ENCODE assay signal across 26 cellular contexts in the genomic region with DNA sequence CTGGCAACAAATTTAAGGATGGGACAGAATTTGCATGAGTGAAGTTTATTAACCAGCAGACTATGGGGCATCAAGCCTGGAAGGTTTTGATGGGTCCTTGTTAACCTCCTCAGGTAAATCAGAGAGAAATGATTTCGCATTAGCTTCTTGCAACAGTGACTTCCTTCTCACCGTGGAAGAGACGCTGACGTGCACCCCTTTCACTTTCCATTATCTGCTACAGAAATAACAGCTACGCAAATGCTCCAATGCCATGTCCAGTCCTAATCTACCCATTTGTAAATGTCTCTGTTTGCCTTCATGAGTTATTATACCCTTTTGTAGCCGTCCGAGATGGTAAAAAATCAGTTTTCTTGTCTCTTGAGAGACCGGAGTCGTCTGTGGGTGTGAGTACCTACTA.
"Had no signal": no experiment of that assay in that cellular context is flagged by ENCODE, and none has a peak within 500 bp of the region (broad histone marks: within the 10 kb centered on the region; RNA-seq: fewer than 3 reads in every experiment).

No MANE protein-coding gene starts in this region.

- H3K27ac Mint-ChIP-seq: activated naive CD4-positive, alpha-beta T cell treated with anti-CD3 and anti-CD28 coated beads for 36 hours; activated naive CD8-positive, alpha-beta T cell treated with anti-CD3 and anti-CD28 coated beads for 36 hours; activated T-helper 1 cell treated with anti-CD3 and anti-CD28 coated beads, Interleukin-12 subunit alpha, Interleukin-12 subunit beta, Interleukin-2, Interleukin-4 antibody, amounts not matched to agents 30 ng/mL and 10 ng/mL and 1 ng/mL, durations not matched to agents 14 hours and 24 hours and 36 hours had no signal

- H3K4me1 ChIP-seq: adrenal gland, body of pancreas, esophagus muscularis mucosa, left ventricle myocardium inferior, transverse colon had no signal

- H3K27me3 ChIP-seq: adrenal gland, body of pancreas, esophagus muscularis mucosa, transverse colon had no signal

- H3K4me3 Mint-ChIP-seq: activated naive CD4-positive, alpha-beta T cell treated with anti-CD3 and anti-CD28 coated beads for 36 hours; activated naive CD8-positive, alpha-beta T cell treated with anti-CD3 and anti-CD28 coated beads for 36 hours; activated T-helper 1 cell treated with anti-CD3 and anti-CD28 coated beads, Interleukin-12 subunit alpha, Interleukin-12 subunit beta, Interleukin-2, Interleukin-4 antibody, amounts not matched to agents 30 ng/mL and 10 ng/mL and 1 ng/mL, durations not matched to agents 14 hours and 24 hours and 36 hours; nephron had no signal

- H3K4me1 Mint-ChIP-seq: activated naive CD8-positive, alpha-beta T cell treated with anti-CD3 and anti-CD28 coated beads for 36 hours; nephron had no signal

- H3K9me3 Mint-ChIP-seq: activated naive CD4-positive, alpha-beta T cell treated with anti-CD3 and anti-CD28 coated beads for 36 hours; activated naive CD8-positive, alpha-beta T cell treated with anti-CD3 and anti-CD28 coated beads for 36 hours; nephron had no signal

- H3K4me3 ChIP-seq: adrenal gland, body of pancreas, esophagus muscularis mucosa, left ventricle myocardium inferior, lung, transverse colon had no signal

- H3K9me3 ChIP-seq: adrenal gland, body of pancreas, esophagus muscularis mucosa, left ventricle myocardium inferior, transverse colon had no signal

- DNase-seq: activated CD4-positive, alpha-beta T cell treated with anti-CD3 and anti-CD28 coated beads for 48 hours; activated CD4-positive, alpha-beta T cell treated with anti-CD3 and anti-CD28 coated beads, Interleukin-2, amount 50 U/mL, for 48 hours; activated CD8-positive, alpha-beta memory T cell treated with anti-CD3 and anti-CD28 coated beads for 24 hours; activated effector memory CD4-positive, alpha-beta T cell treated with anti-CD3 and anti-CD28 coated beads, Interleukin-2, amount 50 U/mL, for 16 hours; activated naive CD4-positive, alpha-beta T cell treated with anti-CD3 and anti-CD28 coated beads for 36 hours; activated naive CD8-positive, alpha-beta T cell treated with anti-CD3 and anti-CD28 coated beads for 36 hours; activated T-cell treated with anti-CD3 and anti-CD28 coated beads, Interleukin-2, amount 50 U/mL, for 1 hour; adrenal gland; aorta; body of pancreas; dermis blood vessel endothelial cell; effector CD4-positive, alpha-beta T cell; foreskin melanocyte; left ventricle myocardium inferior; posterior cingulate gyrus; right cardiac atrium; stimulated activated CD4-positive, alpha-beta T cell treated with anti-CD3 and anti-CD28 coated beads, Interleukin-15, amount 100 ng/mL, for 24 hours; stimulated activated CD4-positive, alpha-beta T cell treated with anti-CD3 and anti-CD28 coated beads, Interleukin-2, amount 100 ng/mL, for 24 hours; stimulated activated naive CD4-positive, alpha-beta T cell; transverse colon had no signal

- H3K36me3 ChIP-seq: adrenal gland, esophagus muscularis mucosa, left ventricle myocardium inferior had no signal

- H3K27ac ChIP-seq: adrenal gland, esophagus muscularis mucosa, left ventricle myocardium inferior, transverse colon, VCaP had no signal

- H3K27me3 Mint-ChIP-seq: activated naive CD8-positive, alpha-beta T cell treated with anti-CD3 and anti-CD28 coated beads for 36 hours had no signal

- ATAC-seq: activated CD4-positive, CD25-positive, alpha-beta regulatory T cell treated with anti-CD3 and anti-CD28 coated beads, Interleukin-2, amount 50 U/mL, for 24 hours; right cardiac atrium had no signal
